ENCODE assay signal across 27 cellular contexts in genomic region chr4:84568496-84568895, GRCh38. TPM values are rescaled to one million over a fixed set of nuclear protein-coding genes. Genes with fewer than 3 reads are reported as not detected.
"Had no signal": no experiment of that assay in that cellular context is flagged by ENCODE, and none has a peak within 500 bp of the region (broad histone marks: within the 10 kb centered on the region; RNA-seq: fewer than 3 reads in every experiment).

No MANE protein-coding gene starts in this region.

- DNase-seq: activated CD4-positive, alpha-beta T cell treated with anti-CD3 and anti-CD28 coated beads, Interleukin-2, amount 50 U/mL, for 4 hours; activated CD8-positive, alpha-beta memory T cell treated with anti-CD3 and anti-CD28 coated beads for 24 hours; activated CD8-positive, alpha-beta memory T cell treated with anti-CD3 and anti-CD28 coated beads, Interleukin-2, amount 50 U/mL, for 4 hours; activated naive CD4-positive, alpha-beta T cell treated with anti-CD3 and anti-CD28 coated beads, Interleukin-2, amount 10 ng/mL, durations not matched to agents 7 days and 5 days; activated naive CD8-positive, alpha-beta T cell treated with anti-CD3 and anti-CD28 coated beads, Interleukin-2, amount 50 U/mL, for 24 hours; activated T-cell treated with anti-CD3 and anti-CD28 coated beads, Interleukin-2, amount 50 U/mL, for 4 hours; anterior cingulate cortex; effector memory CD4-positive, alpha-beta T cell; foreskin fibroblast; heart right ventricle; immature natural killer cell; lower lobe of right lung; mesendoderm; mucosa of descending colon; naive thymus-derived CD4-positive, alpha-beta T cell; posterior cingulate gyrus; stimulated activated CD4-positive, alpha-beta T cell treated with anti-CD3 and anti-CD28 coated beads, Interleukin-15, amount 100 ng/mL, for 24 hours; stimulated activated naive B cell treated with anti-CD40 and anti-IgM and Interleukin-4, amounts not matched to agents 10 μg/mL and 1 μg/mL and 100 μg/mL, for 72 hours; T-helper 1 cell; trophoblast cell; uterus had no signal

- H3K4me3 ChIP-seq: heart right ventricle, lower lobe of right lung, mucosa of descending colon, smooth muscle cell, uterus had no signal

- H3K4me2 ChIP-seq: smooth muscle cell had no signal

- H3K4me1 Mint-ChIP-seq: brain, immature natural killer cell, neural crest cell had no signal

- H3K9me3 Mint-ChIP-seq: activated naive CD4-positive, alpha-beta T cell treated with anti-CD3 and anti-CD28 coated beads, Interleukin-2, amount 10 ng/mL, durations not matched to agents 7 days and 5 days; activated naive CD8-positive, alpha-beta T cell treated with anti-CD3 and anti-CD28 coated beads, Interleukin-2, amount 50 U/mL, for 24 hours; activated T-cell treated with anti-CD3 and anti-CD28 coated beads, Interleukin-2, amount 50 U/mL, for 4 hours; activated T-helper 2 cell treated with anti-CD3 and anti-CD28 coated beads, Interferon-gamma antibody, Interleukin-2, Interleukin-4, amounts not matched to agents 10 μg/mL and 5 μg/mL and 100 μg/mL, durations not matched to agents 14 hours and 24 hours and 36 hours; brain; naive thymus-derived CD4-positive, alpha-beta T cell; neural crest cell had no signal

- H3K36me3 Mint-ChIP-seq: activated naive CD4-positive, alpha-beta T cell treated with anti-CD3 and anti-CD28 coated beads, Interleukin-2, amount 10 ng/mL, durations not matched to agents 7 days and 5 days; brain; immature natural killer cell; naive thymus-derived CD4-positive, alpha-beta T cell; stimulated activated naive B cell treated with anti-CD40 and anti-IgM and Interleukin-4, amounts not matched to agents 10 μg/mL and 1 μg/mL and 100 μg/mL, for 72 hours had no signal

- H3K27ac Mint-ChIP-seq: activated naive CD4-positive, alpha-beta T cell treated with anti-CD3 and anti-CD28 coated beads, Interleukin-2, amount 10 ng/mL, durations not matched to agents 7 days and 5 days; activated naive CD8-positive, alpha-beta T cell treated with anti-CD3 and anti-CD28 coated beads, Interleukin-2, amount 50 U/mL, for 24 hours; activated T-helper 2 cell treated with anti-CD3 and anti-CD28 coated beads, Interferon-gamma antibody, Interleukin-2, Interleukin-4, amounts not matched to agents 10 μg/mL and 5 μg/mL and 100 μg/mL, durations not matched to agents 14 hours and 24 hours and 36 hours; brain; immature natural killer cell; naive thymus-derived CD4-positive, alpha-beta T cell; stimulated activated naive B cell treated with anti-CD40 and anti-IgM and Interleukin-4, amounts not matched to agents 10 μg/mL and 1 μg/mL and 100 μg/mL, for 72 hours had no signal

- H3K4me1 ChIP-seq: lower lobe of right lung, uterus had no signal

- H3K4me3 Mint-ChIP-seq: activated naive CD4-positive, alpha-beta T cell treated with anti-CD3 and anti-CD28 coated beads, Interleukin-2, amount 10 ng/mL, durations not matched to agents 7 days and 5 days; activated naive CD8-positive, alpha-beta T cell treated with anti-CD3 and anti-CD28 coated beads, Interleukin-2, amount 50 U/mL, for 24 hours; activated T-cell treated with anti-CD3 and anti-CD28 coated beads, Interleukin-2, amount 50 U/mL, for 4 hours; brain; immature natural killer cell; naive thymus-derived CD4-positive, alpha-beta T cell; neural crest cell; stimulated activated naive B cell treated with anti-CD40 and anti-IgM and Interleukin-4, amounts not matched to agents 10 μg/mL and 1 μg/mL and 100 μg/mL, for 72 hours; WTC11 had no signal

- H3K36me3 ChIP-seq: heart right ventricle, lower lobe of right lung, uterus had no signal

- H3K27me3 ChIP-seq: uterus had no signal

- H3K9me3 ChIP-seq: heart right ventricle, lower lobe of right lung, mucosa of descending colon, uterus had no signal

- H3K27ac ChIP-seq: heart right ventricle, lower lobe of right lung, uterus had no signal

RNA-seq across cellular contexts. Expression of gene CDS1, which starts 14.4 kb away (rescaled TPM):
- total RNA-seq: activated T-helper 2 cell treated with anti-CD3 and anti-CD28 coated beads, Interferon-gamma antibody, Interleukin-2, Interleukin-4, amounts not matched to agents 10 μg/mL and 5 μg/mL and 100 μg/mL, durations not matched to agents 14 hours and 24 hours and 36 hours; dermis microvascular lymphatic vessel endothelial cell had no signal
- polyA plus RNA-seq: immature natural killer cell had no signal
